In the genomic region with DNA sequence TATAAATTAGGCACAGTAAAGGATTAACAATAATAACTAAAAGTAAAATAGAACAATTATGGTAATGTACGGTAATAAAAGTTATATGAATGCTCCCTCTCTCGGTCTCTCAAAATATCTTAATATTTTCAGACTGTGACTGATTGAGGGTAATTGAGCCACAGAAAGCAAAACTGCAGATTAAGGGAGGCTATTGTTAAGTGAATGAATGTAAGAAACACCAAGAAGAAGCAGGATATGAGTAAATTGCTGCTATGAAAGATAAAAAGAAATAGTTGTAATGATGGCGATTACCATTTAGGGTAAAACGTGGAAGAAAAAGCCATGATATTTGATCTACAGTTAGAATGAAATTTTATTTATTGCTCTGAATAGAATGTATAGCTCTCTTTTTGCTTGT, we compare ENCODE assay signal across 17 cellular contexts. TPM values are rescaled to one million over a fixed set of nuclear protein-coding genes. Genes with fewer than 3 reads are reported as not detected.
DNase-seq lines count a peak whose midpoint lies in the region; ATAC-seq and TF ChIP-seq lines count a peak whose summit lies in the region.
"Had no signal": no experiment of that assay in that cellular context is flagged by ENCODE, and none has a peak within 500 bp of the region (broad histone marks: within the 10 kb centered on the region; RNA-seq: fewer than 3 reads in every experiment).

No MANE protein-coding gene starts in this region.

- H3K9ac ChIP-seq in neural progenitor cell: no peak overlapping the region
- H3K9ac ChIP-seq: KMS-11 had no signal

- H3K79me2 ChIP-seq in neural progenitor cell (ENCODE audit: low read depth): peaks cover 100% of the 10 kb centered on the region

- CTCF ChIA-PET in A673 (lab: Charles Lee): no interaction called here
- CTCF ChIA-PET in Panc1 (lab: Charles Lee): no interaction called here

- no peaks in the 10 kb centered on the region for H3K27me3 Mint-ChIP-seq in neural progenitor cell (ENCODE audit: insufficient read depth, low read depth)
- H3K27me3 Mint-ChIP-seq: IgD-negative memory B cell had no signal

- peak overlapping the region; percentile 31 for H3K4me2 ChIP-seq in neural progenitor cell
- H3K4me2 ChIP-seq: KMS-11 had no signal

- no peak overlapping the region for H3K4me3 Mint-ChIP-seq in neural progenitor cell
- H3K4me3 Mint-ChIP-seq: IgD-negative memory B cell had no signal

- intact Hi-C loops in A673 (cut with micrococcal nuclease; ENCODE audit: unreplicated experiment): no loop called here
- intact Hi-C loops in Panc1 (cut with micrococcal nuclease; ENCODE audit: unreplicated experiment): no loop called here

- no peak overlapping the region for H2AFZ ChIP-seq in neural progenitor cell (replicated peaks)

- DNase-seq in A673 (ENCODE audit: low spot score) (peak; percentile 56), Panc1 (ENCODE audit: low read depth, low spot score) (no peak), brain microvascular endothelial cell (no peak), neural progenitor cell (ENCODE audit: low spot score) (no peak)
- no peak for DNase-seq in activated CD8-positive, alpha-beta memory T cell treated with anti-CD3 and anti-CD28 coated beads, Interleukin-2, amount 50 U/mL, for 48 hours
- DNase-seq: 8988T, H7, MM.1S, NCI-H1694, NCI-H2029 treated with DMSO at 0.1 percent for 48 hours, NCI-H2227 treated with DMSO at 0.1 percent for 48 hours, NCI-H69, SHP77 treated with DMSO at 0.1 percent for 48 hours had no signal

- peaks cover 40% of the 10 kb centered on the region for H3K36me3 Mint-ChIP-seq in neural progenitor cell
- H3K36me3 Mint-ChIP-seq: IgD-negative memory B cell had no signal

- H3K36me3 ChIP-seq in A673 (ENCODE audit: insufficient read depth, low read length, poor library complexity, severe bottlenecking): no peaks in the 10 kb centered on the region
- no peaks in the 10 kb centered on the region for H3K36me3 ChIP-seq in Panc1 (ENCODE audit: control insufficient read depth, insufficient read depth, low read length)
- H3K36me3 ChIP-seq in brain microvascular endothelial cell (replicated peaks): no peaks in the 10 kb centered on the region
- H3K36me3 ChIP-seq in neural progenitor cell: no peaks in the 10 kb centered on the region

- no peak for ATAC-seq in Panc1
- ATAC-seq in HG02970 (IDR thresholded peaks at IDR 0.05; ENCODE audit: low FRiP score, unreplicated experiment): no peak
- no peak for ATAC-seq in HG03025 (IDR thresholded peaks at IDR 0.05; ENCODE audit: low FRiP score, unreplicated experiment)

- H3K27me3 ChIP-seq in A673 (replicated peaks; ENCODE audit: insufficient read depth, low read depth, low read length, poor library complexity): no peaks in the 10 kb centered on the region
- H3K27me3 ChIP-seq in Panc1 (ENCODE audit: control insufficient read depth, insufficient read depth, low read length): no peaks in the 10 kb centered on the region
- no peaks in the 10 kb centered on the region for H3K27me3 ChIP-seq in brain microvascular endothelial cell (replicated peaks)
- H3K27me3 ChIP-seq in neural progenitor cell: no peaks in the 10 kb centered on the region

- TF ChIP-seq CTCF in A673 (conservative IDR thresholded peaks at IDR 0.05; ENCODE audit: low read depth, low read length) (no peak), Panc1 (IDR thresholded peaks at IDR 0.05) (no peak), brain microvascular endothelial cell (IDR thresholded peaks at IDR 0.05; ENCODE audit: low read depth, low read length, missing control alignments) (no peak), neural progenitor cell (IDR thresholded peaks at IDR 0.05) (no peak)

- H3K4me1 ChIP-seq in A673 (ENCODE audit: insufficient read depth, low read length, poor library complexity, severe bottlenecking): peaks cover 20% of the 10 kb centered on the region
- peaks cover 28% of the 10 kb centered on the region for H3K4me1 ChIP-seq in Panc1 (ENCODE audit: control insufficient read depth, insufficient read depth, low read length)
- peaks cover 39% of the 10 kb centered on the region for H3K4me1 ChIP-seq in neural progenitor cell

- BruUV-seq in A673 (replicated peaks; lab: Mats Ljungman, UMichigan) (no TSS peak), Panc1 (replicated peaks; lab: Mats Ljungman, UMichigan) (no TSS peak)

- H3K27ac ChIP-seq in A673 (ENCODE audit: low read depth, low read length, poor library complexity, severe bottlenecking): no peak overlapping the region
- H3K27ac ChIP-seq in Panc1 (ENCODE audit: low read length): peak overlapping the region; percentile 81
- peak overlapping the region; percentile 77 for H3K27ac ChIP-seq in brain microvascular endothelial cell
- peak overlapping the region; percentile 18 for H3K27ac ChIP-seq in neural progenitor cell
- H3K27ac ChIP-seq: KMS-11 had no signal

- H3K9me3 ChIP-seq in A673 (ENCODE audit: low read depth, low read length, poor library complexity, severe bottlenecking) (no peaks in the 10 kb centered on the region), Panc1 (ENCODE audit: control insufficient read depth, insufficient read depth, low read depth, low read length) (no peaks in the 10 kb centered on the region; the same call in 1 of the 2 replicates), neural progenitor cell (ENCODE audit: low read depth) (peaks cover 11% of the 10 kb centered on the region)

- H3K4me3 ChIP-seq in A673 (ENCODE audit: low read depth, low read length, poor library complexity, severe bottlenecking): no peak overlapping the region
- no peak overlapping the region for H3K4me3 ChIP-seq in Panc1 (ENCODE audit: low read depth in 2 of 2, low read length in 2 of 2)
- no peak overlapping the region for H3K4me3 ChIP-seq in brain microvascular endothelial cell (ENCODE audit: low read depth, low read length)
- H3K4me3 ChIP-seq in neural progenitor cell: no peak overlapping the region

- POLR2A ChIA-PET in A673 (lab: Charles Lee; ENCODE audit: low non-redundant PET) (no interaction called here), Panc1 (lab: Charles Lee) (no interaction called here)

- H4K20me1 ChIP-seq in neural progenitor cell (ENCODE audit: low read depth): no peaks in the 10 kb centered on the region

- no peak overlapping the region for H3K27ac Mint-ChIP-seq in neural progenitor cell
- H3K27ac Mint-ChIP-seq: IgD-negative memory B cell had no signal

- peaks cover 13% of the 10 kb centered on the region for H3F3A ChIP-seq in neural progenitor cell (ENCODE audit: low read depth)

- peaks cover 46% of the 10 kb centered on the region for H3K9me3 Mint-ChIP-seq in neural progenitor cell

- H3K4me1 Mint-ChIP-seq in neural progenitor cell: no peaks in the 10 kb centered on the region
- H3K4me1 Mint-ChIP-seq: IgD-negative memory B cell had no signal

- in situ Hi-C loops in Panc1 (cut with HindIII; ENCODE audit: low pct_unique_long_range_greater_than_20kb, low sequenced_read_pairs) (no loop called here), brain microvascular endothelial cell (cut with HindIII; ENCODE audit: low pct_ligation_motif_present, low sequenced_read_pairs) (no loop called here)

RNA-seq across cellular contexts. Expression of a gene that starts 24.1 kb away (rescaled TPM):
- 7.2 and 9.5 TPM in 2 replicates for total RNA-seq in A673 (2021)
- total RNA-seq in Panc1 (2021; ENCODE audit: unreplicated experiment): 51.5 TPM
- polyA plus RNA-seq in Panc1 (2012; ENCODE audit: insufficient read length): 29.2 TPM
- total RNA-seq in neural progenitor cell (ENCODE audit: low replicate concordance): 96.6 and 154 TPM in 2 replicates
- polyA plus RNA-seq: IgD-negative memory B cell had no signal
